In the genomic region with DNA sequence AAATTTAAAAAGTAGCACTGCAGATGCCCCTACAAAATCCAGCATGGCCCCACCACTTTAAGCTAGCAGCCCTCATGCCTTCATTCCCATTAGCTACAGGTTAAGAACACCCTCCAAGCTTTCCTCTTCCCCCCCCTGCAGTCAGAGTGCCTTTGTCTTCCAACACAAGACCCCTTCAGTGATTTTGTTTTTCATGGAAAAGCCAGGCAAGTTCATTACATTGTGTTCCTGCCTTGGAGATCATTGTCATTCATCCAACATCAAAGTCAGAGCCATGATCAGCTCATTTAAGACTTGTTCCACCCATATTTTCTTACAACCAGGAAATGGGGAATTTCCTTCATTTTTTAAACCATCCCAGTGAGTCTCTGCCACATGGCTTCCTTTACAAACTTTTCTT, we compare ENCODE assay signal across 17 cellular contexts.
DNase-seq lines count a peak whose midpoint lies in the region; ATAC-seq, FAIRE-seq and TF ChIP-seq lines count a peak whose summit lies in the region.
"Had no signal": no experiment of that assay in that cellular context is flagged by ENCODE, and none has a peak within 500 bp of the region (broad histone marks: within the 10 kb centered on the region; RNA-seq: fewer than 3 reads in every experiment).

No MANE protein-coding gene starts in this region.

- no peak for FAIRE-seq in H1 (lab: Jason Lieb, UNC)
- FAIRE-seq: GM12878, GM18507 had no signal

- H4K5ac ChIP-seq in H1 (ENCODE audit: insufficient read length, low read depth, low read length): no peak overlapping the region

- H3K4me3 ChIP-seq in HUES48 (ENCODE audit: low read depth, low read length): no peak overlapping the region
- H3K4me3 ChIP-seq in H1 (ENCODE audit: extremely low read depth in 1 of 4, insufficient read depth in 2 of 4, low read depth in 3 of 4, low read length in 4 of 4): no peak overlapping the region
- no peak overlapping the region for H3K4me3 ChIP-seq in osteoblast (ENCODE audit: insufficient read depth, low read length)
- no peak overlapping the region for H3K4me3 ChIP-seq in BE2C (ENCODE audit: low read depth, low read length)
- H3K4me3 ChIP-seq: BLaER1 treated with 17β-estradiol and CSF1 and Interleukin-3, amounts not matched to agents 10 nM and 100 nM; GM12878 had no signal

- no peak overlapping the region for H4K91ac ChIP-seq in H1 (replicated peaks; ENCODE audit: insufficient read length, low read length)

- H3K36me3 ChIP-seq in HUES48 (ENCODE audit: control insufficient read depth, insufficient read depth, low read length) (no peaks in the 10 kb centered on the region), H1 (ENCODE audit: control insufficient read depth in 2 of 4, insufficient read depth in 4 of 4, low read length in 3 of 4) (no peaks in the 10 kb centered on the region; a peak in 1 of 8 replicates), osteoblast (ENCODE audit: insufficient read depth, low read length) (no peaks in the 10 kb centered on the region), BE2C (no peaks in the 10 kb centered on the region)
- H3K36me3 ChIP-seq: BLaER1 treated with 17β-estradiol and CSF1 and Interleukin-3, amounts not matched to agents 10 nM and 100 nM had no signal

- H3K23ac ChIP-seq in H1 (ENCODE audit: insufficient read length): no peak overlapping the region

- no peak overlapping the region for H2BK15ac ChIP-seq in H1 (ENCODE audit: low read length)

- no peak overlapping the region for H2AK5ac ChIP-seq in H1 (ENCODE audit: low read depth, low read length)

- no peak overlapping the region for H3K9ac ChIP-seq in HUES48 (ENCODE audit: low read depth, low read length)
- no peak overlapping the region for H3K9ac ChIP-seq in H1 (replicated peaks in 1 of 4; ENCODE audit: extremely low read depth in 1 of 4, low read depth in 3 of 4, low read length in 3 of 4)
- H3K9ac ChIP-seq: BLaER1 treated with 17β-estradiol and CSF1 and Interleukin-3, amounts not matched to agents 10 nM and 100 nM had no signal

- no peaks in the 10 kb centered on the region; the same call in 1 of the 2 replicates for H3K23me2 ChIP-seq in H1 (ENCODE audit: low read depth, low read length)

- H3K79me1 ChIP-seq in H1 (ENCODE audit: low read depth, low read length): no peaks in the 10 kb centered on the region

- H3K56ac ChIP-seq in H1 (replicated peaks; ENCODE audit: insufficient read length, low read depth, low read length): no peak overlapping the region

- TF ChIP-seq POLR2A in H1 (IDR thresholded peaks at IDR 0.05; ENCODE audit: control extremely low read depth in 1 of 2, low read depth in 2 of 2, low read length in 2 of 2): no peak

- TF ChIP-seq RAD21 in H1 (IDR thresholded peaks at IDR 0.05 in 1 of 2, conservative IDR thresholded peaks at IDR 0.05 in 1 of 2; ENCODE audit: low read depth in 2 of 2, low read length in 2 of 2): no peak

- H3K4me1 ChIP-seq in HUES48 (ENCODE audit: control insufficient read depth, insufficient read depth, low read length) (peaks cover 34% of the 10 kb centered on the region), H1 (replicated peaks in 1 of 4; ENCODE audit: control insufficient read depth in 3 of 4, insufficient read depth in 4 of 4, low read length in 3 of 4) (peaks cover 5 to 21% (median 19%) of the 10 kb centered on the region in 4 experiments; a peak in 6 of 7 replicates), osteoblast (ENCODE audit: insufficient read depth, low read length) (no peaks in the 10 kb centered on the region), BE2C (no peaks in the 10 kb centered on the region)
- H3K4me1 ChIP-seq: BLaER1 treated with 17β-estradiol and CSF1 and Interleukin-3, amounts not matched to agents 10 nM and 100 nM had no signal

- POLR2A ChIA-PET in H1 (lab: Charles Lee; ENCODE audit: partially characterized antibody): no interaction called here

- no peak overlapping the region; the same call in 1 of the 2 replicates for H2BK12ac ChIP-seq in H1 (ENCODE audit: low read depth, low read length)

- ATAC-seq in HG02759 (IDR thresholded peaks at IDR 0.05; ENCODE audit: unreplicated experiment): no peak
- ATAC-seq in GM21737 (IDR thresholded peaks at IDR 0.05; ENCODE audit: unreplicated experiment): no peak
- ATAC-seq: GM12878, HCT116 had no signal

- no peak overlapping the region for H4K8ac ChIP-seq in H1 (ENCODE audit: extremely low read depth, insufficient read depth, low read length)

- H3K27me3 ChIP-seq in HUES48 (ENCODE audit: control insufficient read depth, insufficient read depth, low read length): peaks cover 25% of the 10 kb centered on the region; the same call in 1 of the 2 replicates
- H3K27me3 ChIP-seq in H1 (replicated peaks in 1 of 4; ENCODE audit: control insufficient read depth in 3 of 4, extremely low read depth in 1 of 4, insufficient read depth in 3 of 4, low read length in 3 of 4): peaks cover 0 to 22% (median 16%) of the 10 kb centered on the region in 4 experiments; a peak in 6 of 7 replicates
- H3K27me3 ChIP-seq in osteoblast (ENCODE audit: insufficient read depth, low read length): no peaks in the 10 kb centered on the region
- no peaks in the 10 kb centered on the region for H3K27me3 ChIP-seq in BE2C
- H3K27me3 ChIP-seq: BLaER1 treated with 17β-estradiol and CSF1 and Interleukin-3, amounts not matched to agents 10 nM and 100 nM had no signal

- H2BK20ac ChIP-seq in H1 (ENCODE audit: low read length): no peak overlapping the region

- H3K9me3 ChIP-seq in HUES48 (ENCODE audit: control insufficient read depth, insufficient read depth, low read length) (0 out of 2 replicates have a peak, but pooled peaks cover 5% of the 10 kb centered on the region), H1 (ENCODE audit: insufficient read depth in 2 of 2, low read depth in 1 of 2, low read length in 1 of 2) (peaks cover 5 to 9% of the 10 kb centered on the region in 2 experiments), osteoblast (ENCODE audit: low read depth, low read length) (no peaks in the 10 kb centered on the region), BE2C (no peaks in the 10 kb centered on the region; the same call in 1 of the 2 replicates)

- no peak overlapping the region for H3K14ac ChIP-seq in H1 (ENCODE audit: insufficient read length)

- H4K20me1 ChIP-seq in H1 (replicated peaks in 1 of 2; ENCODE audit: control insufficient read depth in 1 of 2, insufficient read depth in 2 of 2, low read length in 2 of 2) (no peaks in the 10 kb centered on the region), osteoblast (ENCODE audit: insufficient read depth, low read length) (no peaks in the 10 kb centered on the region)
- H4K20me1 ChIP-seq: BLaER1 treated with 17β-estradiol and CSF1 and Interleukin-3, amounts not matched to agents 10 nM and 100 nM had no signal

- H3K4me2 ChIP-seq in H1 (ENCODE audit: insufficient read depth in 1 of 2, low read depth in 2 of 2, low read length in 2 of 2): peak overlapping the region in 1 of 2 experiments; percentile 33; a peak in 1 of 4 replicates
- H3K4me2 ChIP-seq in osteoblast (ENCODE audit: insufficient read depth, low read length): no peak overlapping the region
- H3K4me2 ChIP-seq: BLaER1 treated with 17β-estradiol and CSF1 and Interleukin-3, amounts not matched to agents 10 nM and 100 nM had no signal

- peak; percentile 38 for DNase-seq in ELF-1 (ENCODE audit: low read depth, low spot score)
- DNase-seq in H1 (ENCODE audit: low read depth in 1 of 2, low spot score in 2 of 2): no peak
- peak; percentile 60 for DNase-seq in osteoblast (ENCODE audit: insufficient read length, low spot score, missing footprints)
- no peak for DNase-seq in BE2C
- DNase-seq: 8988T; AML-193; CD4-positive, CD25-positive, alpha-beta regulatory T cell; DMS53; GOT3; KG1 had no signal

- TF ChIP-seq EP300 in H1 (IDR thresholded peaks at IDR 0.05; ENCODE audit: borderline replicate concordance in 1 of 2, low read depth in 2 of 2, low read length in 2 of 2): no peak

- H2BK5ac ChIP-seq in H1 (ENCODE audit: low read depth, low read length): no peak overlapping the region

- no peak for TF ChIP-seq CTCF in H1 (IDR thresholded peaks at IDR 0.05; ENCODE audit: control extremely low read depth in 1 of 3, insufficient read depth in 1 of 3, low read depth in 1 of 3, low read length in 3 of 3)
- TF ChIP-seq CTCF in osteoblast (IDR thresholded peaks at IDR 0.05; ENCODE audit: extremely low read depth, low read depth, low read length): no peak
- no peak for TF ChIP-seq CTCF in BE2C (IDR thresholded peaks at IDR 0.05; ENCODE audit: low read depth, low read length)

- CTCF ChIA-PET in H1 (lab: Charles Lee; ENCODE audit: partially characterized antibody): interaction anchor here (1.0 to 1.3 kb wide), 2 partner anchors 21 to 204 kb away, joined by 3 read pairs; no protein-coding TSS in a partner anchor

- no peak overlapping the region for H2BK120ac ChIP-seq in H1 (replicated peaks; ENCODE audit: low read depth, low read length)

- H3K27ac ChIP-seq in HUES48 (ENCODE audit: low read depth, low read length): peak overlapping the region; percentile 74
- H3K27ac ChIP-seq in H1 (ENCODE audit: low read depth, low read length): no peak overlapping the region
- no peak overlapping the region for H3K27ac ChIP-seq in osteoblast (ENCODE audit: low read depth, low read length)
- H3K27ac ChIP-seq: BLaER1 treated with 17β-estradiol and CSF1 and Interleukin-3, amounts not matched to agents 10 nM and 100 nM had no signal

- H3K79me2 ChIP-seq in H1 (ENCODE audit: control insufficient read depth in 1 of 2, insufficient read depth in 2 of 2, low read length in 2 of 2) (no peaks in the 10 kb centered on the region), osteoblast (ENCODE audit: insufficient read depth, low read length) (no peaks in the 10 kb centered on the region)

- H3K4ac ChIP-seq in H1 (replicated peaks; ENCODE audit: insufficient read length, low read depth, low read length): no peak overlapping the region

- H2AFZ ChIP-seq in H1 (ENCODE audit: low read length) (no peak overlapping the region), osteoblast (ENCODE audit: low read length) (no peak overlapping the region)

- H3K18ac ChIP-seq in H1 (ENCODE audit: extremely low read depth, low read length): no peak overlapping the region

TF ChIP-seq in H1, 55 proteins besides CTCF, POLR2A, EP300 and RAD21 (continues in another document):
- 0 out of 2 replicates have a peak, but pooled peaks have one; percentile 12 for TF ChIP-seq YY1 (IDR thresholded peaks at IDR 0.05; ENCODE audit: low read depth, low read length)
- no peak for TF ChIP-seq HDAC6 (IDR thresholded peaks at IDR 0.05; ENCODE audit: low read depth, low read length)
- TF ChIP-seq, protein P1, sequence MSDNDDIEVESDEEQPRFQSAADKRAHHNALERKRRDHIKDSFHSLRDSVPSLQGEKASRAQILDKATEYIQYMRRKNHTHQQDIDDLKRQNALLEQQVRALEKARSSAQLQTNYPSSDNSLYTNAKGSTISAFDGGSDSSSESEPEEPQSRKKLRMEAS (IDR thresholded peaks at IDR 0.05): 0 out of 2 replicates have a peak, but pooled peaks have one; percentile 5
- no peak for TF ChIP-seq CEBPB (IDR thresholded peaks at IDR 0.05; ENCODE audit: low read depth, low read length)
- TF ChIP-seq NANOG (IDR thresholded peaks at IDR 0.05; ENCODE audit: insufficient read depth, low read depth, low read length, poor library complexity, severe bottlenecking): peak; percentile 68
- TF ChIP-seq EGR1 (IDR thresholded peaks at IDR 0.05; ENCODE audit: borderline replicate concordance, low read depth, low read length): no peak

Comparison
In these comparisons a context has a peak if more than half of its experiments do, and no peak if none do; other contexts are left out.
1. DNase-seq: peak in ELF-1 (single experiment) and osteoblast (single experiment); none in H1 (0 of 2) and BE2C (single experiment).